ENCODE assay signal across 8 cellular contexts in the genomic region with DNA sequence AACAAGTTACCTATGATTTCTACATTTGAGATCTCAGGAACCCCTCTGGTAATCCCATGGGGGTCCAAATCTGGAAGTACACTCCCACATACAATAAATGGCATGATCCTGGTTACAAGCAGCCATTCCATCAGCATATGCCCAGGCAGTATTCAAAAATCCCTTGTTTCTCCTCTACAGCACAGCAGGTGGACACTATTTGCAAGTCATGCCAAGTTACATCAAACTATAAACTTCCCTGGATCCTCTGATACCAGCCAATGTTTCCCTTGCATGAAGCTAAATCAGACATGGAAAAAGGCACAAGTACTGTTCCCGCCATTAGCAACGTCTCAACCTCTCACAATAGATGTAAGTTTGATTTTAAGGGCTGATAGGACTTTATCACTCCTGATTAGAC.
"Had no signal": no experiment of that assay in that cellular context is flagged by ENCODE, and none has a peak within 500 bp of the region (broad histone marks: within the 10 kb centered on the region; RNA-seq: fewer than 3 reads in every experiment).

No MANE protein-coding gene starts in this region.

- FAIRE-seq: G401.6, GM12878, GM12891, GM12892, GM18507, GM19239 had no signal

- ATAC-seq: GM12878 had no signal

- H3K4me3 ChIP-seq: GM12878 had no signal

- DNase-seq: GDM1, GF-D8 had no signal
